3 cellular contexts compared by ENCODE assay signal in genomic region chr14:79448922-79449321, GRCh38.
"Had no signal": no experiment of that assay in that cellular context is flagged by ENCODE, and none has a peak within 500 bp of the region (broad histone marks: within the 10 kb centered on the region; RNA-seq: fewer than 3 reads in every experiment).

No MANE protein-coding gene starts in this region.

- H3K4me3 ChIP-seq: GM12878 had no signal

- DNase-seq: GDM1, GF-D8 had no signal
